ENCODE assay signal across 22 cellular contexts in the genomic region with DNA sequence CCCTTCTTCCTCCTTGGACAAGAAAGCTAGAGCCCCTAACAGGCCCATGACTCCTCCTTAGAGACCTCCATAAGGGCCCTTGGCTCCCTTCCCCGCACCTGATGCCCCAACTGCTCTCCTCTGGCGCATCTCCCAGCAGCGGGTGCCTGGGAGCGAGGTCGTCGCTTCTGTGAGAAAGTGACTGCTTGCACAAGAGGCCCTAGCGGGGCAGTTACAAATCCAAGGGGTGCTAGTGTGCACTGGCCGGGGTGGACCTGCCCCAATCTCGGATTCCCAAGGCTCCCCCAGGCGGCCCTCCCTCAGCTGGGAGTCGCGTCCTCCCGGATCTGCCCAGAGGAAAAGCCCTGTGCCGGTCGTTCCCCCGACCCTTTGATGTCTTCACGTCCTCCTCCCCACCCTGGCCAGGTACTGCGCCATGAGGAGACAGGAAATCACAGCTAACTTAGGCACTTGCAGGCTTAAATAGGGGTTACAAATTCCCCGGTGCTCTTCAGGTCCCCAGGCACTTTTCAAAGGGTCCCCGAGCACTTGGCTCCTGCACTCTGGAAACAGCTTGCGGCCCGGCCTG. TPM values are rescaled to one million over a fixed set of nuclear protein-coding genes. Genes with fewer than 3 reads are reported as not detected.
DNase-seq lines count a peak whose midpoint lies in the region; ATAC-seq, FAIRE-seq and TF ChIP-seq lines count a peak whose summit lies in the region.
"Had no signal": no experiment of that assay in that cellular context is flagged by ENCODE, and none has a peak within 500 bp of the region (broad histone marks: within the 10 kb centered on the region; RNA-seq: fewer than 3 reads in every experiment).

No MANE protein-coding gene starts in this region.

- H3K23ac ChIP-seq in neuronal stem cell (ENCODE audit: low read depth, low read length, poor library complexity), result no peak overlapping the region

- H3K36me3 ChIP-seq in GM23338 (ENCODE audit: insufficient read depth), result no peaks in the 10 kb centered on the region
- H3K36me3 ChIP-seq in HUES48 (ENCODE audit: control insufficient read depth, insufficient read depth, low read length), result no peaks in the 10 kb centered on the region
- H3K36me3 ChIP-seq in neuronal stem cell (replicated peaks in 1 of 2; ENCODE audit: control insufficient read depth in 2 of 2, insufficient read depth in 2 of 2, low read length in 2 of 2), result no peaks in the 10 kb centered on the region
- no peaks in the 10 kb centered on the region for H3K36me3 ChIP-seq in esophagus muscularis mucosa
- H3K36me3 ChIP-seq: MG63 had no signal

- peak; percentile 65 for DNase-seq in GM23338 (ENCODE audit: low spot score)
- DNase-seq in frontal cortex (ENCODE audit: low spot score in 2 of 2), result peak; percentile 7 to 17
- DNase-seq in neuronal stem cell (ENCODE audit: low spot score), result no peak
- no peak for DNase-seq in activated T-helper 1 cell treated with anti-CD3 and anti-CD28 coated beads, Interleukin-12 subunit alpha, Interleukin-12 subunit beta, Interleukin-2, Interleukin-4 antibody, amounts not matched to agents 30 ng/mL and 10 ng/mL and 1 ng/mL, durations not matched to agents 14 hours and 24 hours and 36 hours (ENCODE audit: low spot score)
- no peak for DNase-seq in esophagus muscularis mucosa (ENCODE audit: extremely low spot score)
- DNase-seq: COR-L47, GOT3, MG63, NCI-H1092 treated with DMSO at 0.1 percent for 48 hours, NCI-H1694 treated with DMSO at 0.1 percent for 48 hours, NCI-H446 treated with DMSO at 0.1 percent for 48 hours, NCI-H774 had no signal

- no peak overlapping the region for H2BK15ac ChIP-seq in neuronal stem cell (ENCODE audit: low read length)

- H3K9ac ChIP-seq in HUES48 (ENCODE audit: low read depth, low read length) (no peak overlapping the region), neuronal stem cell (ENCODE audit: low read depth, low read length, poor library complexity) (no peak overlapping the region)
- H3K9ac ChIP-seq: KMS-11 had no signal

- H3K9me3 Mint-ChIP-seq in GM23338, result no peaks in the 10 kb centered on the region
- no peaks in the 10 kb centered on the region for H3K9me3 Mint-ChIP-seq in activated T-helper 1 cell treated with anti-CD3 and anti-CD28 coated beads, Interleukin-12 subunit alpha, Interleukin-12 subunit beta, Interleukin-2, Interleukin-4 antibody, amounts not matched to agents 30 ng/mL and 10 ng/mL and 1 ng/mL, durations not matched to agents 14 hours and 24 hours and 36 hours
- H3K9me3 Mint-ChIP-seq: T-helper 1 cell treated with Interleukin-12 subunit alpha and Interleukin-12 subunit beta and Interleukin-4 antibody, amounts not matched to agents 30 μg/mL and 1 μg/mL, for 36 hours had no signal

- H2AK5ac ChIP-seq in neuronal stem cell (ENCODE audit: low read depth, low read length), result peak overlapping the region; percentile 9

- H3K4me1 ChIP-seq in GM23338 (ENCODE audit: insufficient read depth) (peaks cover 33% of the 10 kb centered on the region), HUES48 (ENCODE audit: control insufficient read depth, insufficient read depth, low read length) (peaks cover 18% of the 10 kb centered on the region), neuronal stem cell (ENCODE audit: control insufficient read depth in 2 of 2, insufficient read depth in 1 of 2, low read depth in 1 of 2, low read length in 2 of 2) (peaks cover 0 to 18% of the 10 kb centered on the region in 2 donors), esophagus muscularis mucosa (peaks cover 24 to 45% (median 33%) of the 10 kb centered on the region in 4 donors)

- TF ChIP-seq EP300 in esophagus muscularis mucosa (IDR thresholded peaks at IDR 0.05), result no peak

- H3K27me3 ChIP-seq in GM23338 (ENCODE audit: insufficient read depth) (peaks cover 100% of the 10 kb centered on the region), HUES48 (ENCODE audit: control insufficient read depth, insufficient read depth, low read length) (peaks cover 100% of the 10 kb centered on the region), neuronal stem cell (ENCODE audit: control insufficient read depth in 3 of 3, insufficient read depth in 3 of 3, low read depth in 1 of 3, low read length in 3 of 3) (peaks cover 37 to 95% (median 79%) of the 10 kb centered on the region in 3 experiments), esophagus muscularis mucosa (peaks cover 2 to 96% (median 41%) of the 10 kb centered on the region in 4 donors)
- H3K27me3 ChIP-seq: MG63 had no signal

- no peaks in the 10 kb centered on the region for H3K9me2 ChIP-seq in GM23338 (ENCODE audit: insufficient read depth)

- H3K4me1 Mint-ChIP-seq in GM23338, result peaks cover 21% of the 10 kb centered on the region
- H3K4me1 Mint-ChIP-seq in activated T-helper 1 cell treated with anti-CD3 and anti-CD28 coated beads, Interleukin-12 subunit alpha, Interleukin-12 subunit beta, Interleukin-2, Interleukin-4 antibody, amounts not matched to agents 30 ng/mL and 10 ng/mL and 1 ng/mL, durations not matched to agents 14 hours and 24 hours and 36 hours (ENCODE audit: low read depth), result no peaks in the 10 kb centered on the region

- no peak for FAIRE-seq in frontal cortex (lab: Jason Lieb, UNC)
- FAIRE-seq: G401.6, GM12892 had no signal

- no peak overlapping the region for H2BK120ac ChIP-seq in neuronal stem cell (ENCODE audit: low read depth, low read length)

- peak overlapping the region; percentile 83 for H3K4me2 ChIP-seq in GM23338
- H3K4me2 ChIP-seq in neuronal stem cell (ENCODE audit: insufficient read depth, low read length, poor library complexity, severe bottlenecking), result no peak overlapping the region
- H3K4me2 ChIP-seq: KMS-11 had no signal

- no peak overlapping the region for H3K14ac ChIP-seq in neuronal stem cell (ENCODE audit: low read length)

- TF ChIP-seq POLR2A in esophagus muscularis mucosa (IDR thresholded peaks at IDR 0.05; ENCODE audit: low read depth), result no peak

- H3K27ac Mint-ChIP-seq in GM23338, result no peak overlapping the region
- no peak overlapping the region for H3K27ac Mint-ChIP-seq in activated T-helper 1 cell treated with anti-CD3 and anti-CD28 coated beads, Interleukin-12 subunit alpha, Interleukin-12 subunit beta, Interleukin-2, Interleukin-4 antibody, amounts not matched to agents 30 ng/mL and 10 ng/mL and 1 ng/mL, durations not matched to agents 14 hours and 24 hours and 36 hours
- H3K27ac Mint-ChIP-seq: T-helper 1 cell treated with Interleukin-12 subunit alpha and Interleukin-12 subunit beta and Interleukin-4 antibody, amounts not matched to agents 30 μg/mL and 1 μg/mL, for 36 hours had no signal

- H3K18ac ChIP-seq in neuronal stem cell (ENCODE audit: low read length), result peak overlapping the region; percentile 68

- H3K36me3 Mint-ChIP-seq in GM23338 (ENCODE audit: low read depth), result no peaks in the 10 kb centered on the region
- H3K36me3 Mint-ChIP-seq in activated T-helper 1 cell treated with anti-CD3 and anti-CD28 coated beads, Interleukin-12 subunit alpha, Interleukin-12 subunit beta, Interleukin-2, Interleukin-4 antibody, amounts not matched to agents 30 ng/mL and 10 ng/mL and 1 ng/mL, durations not matched to agents 14 hours and 24 hours and 36 hours (ENCODE audit: low read depth), result no peaks in the 10 kb centered on the region

- no peak overlapping the region for H2BK12ac ChIP-seq in neuronal stem cell (ENCODE audit: low read length)

- intact Hi-C loops in activated T-helper 1 cell treated with anti-CD3 and anti-CD28 coated beads, Interleukin-12 subunit alpha, Interleukin-12 subunit beta, Interleukin-2, Interleukin-4 antibody, amounts not matched to agents 30 ng/mL and 10 ng/mL and 1 ng/mL, durations not matched to agents 14 hours and 24 hours and 36 hours (cut with micrococcal nuclease), result loop anchor here (10.0 kb wide), 1 partner anchor 1635 kb away; no protein-coding TSS in a partner anchor
- intact Hi-C loops in esophagus muscularis mucosa (cut with DNase I), result no loop called here

- H3K4me3 Mint-ChIP-seq in GM23338, result peak overlapping the region; percentile 63; the same call in 2 of the 3 replicates
- no peak overlapping the region for H3K4me3 Mint-ChIP-seq in activated T-helper 1 cell treated with anti-CD3 and anti-CD28 coated beads, Interleukin-12 subunit alpha, Interleukin-12 subunit beta, Interleukin-2, Interleukin-4 antibody, amounts not matched to agents 30 ng/mL and 10 ng/mL and 1 ng/mL, durations not matched to agents 14 hours and 24 hours and 36 hours
- H3K4me3 Mint-ChIP-seq: T-helper 1 cell treated with Interleukin-12 subunit alpha and Interleukin-12 subunit beta and Interleukin-4 antibody, amounts not matched to agents 30 μg/mL and 1 μg/mL, for 36 hours had no signal

- H3K9me3 ChIP-seq in HUES48 (ENCODE audit: control insufficient read depth, insufficient read depth, low read length) (no peaks in the 10 kb centered on the region), neuronal stem cell (replicated peaks in 1 of 2; ENCODE audit: control insufficient read depth in 2 of 2, insufficient read depth in 1 of 2, low read depth in 1 of 2, low read length in 2 of 2) (no peaks in the 10 kb centered on the region), esophagus muscularis mucosa (no peaks in the 10 kb centered on the region)
- H3K9me3 ChIP-seq: MG63 had no signal

- TF ChIP-seq CTCF in GM23338 (conservative IDR thresholded peaks at IDR 0.05; ENCODE audit: low read depth in 2 of 2) (no peak), esophagus muscularis mucosa (IDR thresholded peaks at IDR 0.05) (no peak)

- no peak overlapping the region for H4K91ac ChIP-seq in neuronal stem cell (ENCODE audit: low read depth, low read length, poor library complexity)

- H3K4me3 ChIP-seq in GM23338 (peak overlapping the region; percentile 55), HUES48 (ENCODE audit: low read depth, low read length) (peak overlapping the region; percentile 18; the same call in 1 of the 2 replicates), neuronal stem cell (ENCODE audit: low read length in 2 of 2) (no peak overlapping the region), esophagus muscularis mucosa (no peak overlapping the region)
- H3K4me3 ChIP-seq: MG63, SK-N-MC had no signal

- ATAC-seq in GM23338, result peak; percentile 4
- ATAC-seq in GM19455 (IDR thresholded peaks at IDR 0.05; ENCODE audit: unreplicated experiment), result no peak
- ATAC-seq: Panc1, Right ventricle myocardium inferior had no signal

- H2AFZ ChIP-seq in GM23338 (peak overlapping the region; percentile 69), neuronal stem cell (ENCODE audit: low read length) (no peak overlapping the region)

- peaks cover 17% of the 10 kb centered on the region for H4K20me1 ChIP-seq in GM23338 (replicated peaks; ENCODE audit: insufficient read depth)

- H3K27ac ChIP-seq in GM23338 (ENCODE audit: low read depth) (no peak overlapping the region), HUES48 (ENCODE audit: low read depth, low read length) (no peak overlapping the region), neuronal stem cell (replicated peaks; ENCODE audit: low read length) (no peak overlapping the region), esophagus muscularis mucosa (replicated peaks in 1 of 4) (no peak overlapping the region)
- H3K27ac ChIP-seq: HL-60, KMS-11, SK-N-MC had no signal

- H3K79me2 ChIP-seq in GM23338 (replicated peaks; ENCODE audit: insufficient read depth), result no peaks in the 10 kb centered on the region

- no CpG with 5 or more reads among the region's 22 CpGs for WGBS in neuronal stem cell (ENCODE audit: extremely low coverage in 2 of 2, insufficient read length in 2 of 2, insufficient replicate concordance in 1 of 2), 2 donors
- 6% methylated on average over 20 of the region's 22 CpGs for WGBS in esophagus muscularis mucosa

- peaks cover 20% of the 10 kb centered on the region for H3F3A ChIP-seq in GM23338 (replicated peaks; ENCODE audit: low read depth)

- H3K79me1 ChIP-seq in neuronal stem cell (ENCODE audit: low read depth, low read length), result no peaks in the 10 kb centered on the region

- H4K8ac ChIP-seq in neuronal stem cell (ENCODE audit: low read depth, low read length), result no peak overlapping the region

- H3K4ac ChIP-seq in neuronal stem cell (ENCODE audit: low read length), result no peak overlapping the region

- H3K27me3 Mint-ChIP-seq in GM23338 (ENCODE audit: insufficient read depth, low read depth, poor library complexity), result peaks cover 37% of the 10 kb centered on the region
- peaks cover 41% of the 10 kb centered on the region for H3K27me3 Mint-ChIP-seq in activated T-helper 1 cell treated with anti-CD3 and anti-CD28 coated beads, Interleukin-12 subunit alpha, Interleukin-12 subunit beta, Interleukin-2, Interleukin-4 antibody, amounts not matched to agents 30 ng/mL and 10 ng/mL and 1 ng/mL, durations not matched to agents 14 hours and 24 hours and 36 hours (ENCODE audit: insufficient read depth)

- H2BK5ac ChIP-seq in neuronal stem cell (ENCODE audit: low read length), result no peak overlapping the region

RNA-seq across cellular contexts. Expression of gene NKX2-8, which starts 2.8 kb away (rescaled TPM):
- 0.83 TPM in 1 of 2 replicates, not detected in the other for total RNA-seq in GM23338 (2014; rRNA removed; shearing (Covaris generic))
- not detected in 2 replicates for polyA plus RNA-seq in GM23338 (2016; fragmentation: Nextera tagmentation; extraction: Ambion mirVana)
- not detected for total RNA-seq in frontal cortex
- polyA plus RNA-seq in neuronal stem cell (2013, experiment 1 of 2), result not detected
- polyA plus RNA-seq in neuronal stem cell (2013, experiment 2 of 2), result not detected
- not detected in 2 replicates for total RNA-seq in activated T-helper 1 cell treated with anti-CD3 and anti-CD28 coated beads, Interleukin-12 subunit alpha, Interleukin-12 subunit beta, Interleukin-2, Interleukin-4 antibody, amounts not matched to agents 30 ng/mL and 10 ng/mL and 1 ng/mL, durations not matched to agents 14 hours and 24 hours and 36 hours
- not detected for total RNA-seq in esophagus muscularis mucosa
- total RNA-seq: Right ventricle myocardium inferior had no signal

RNA-seq across cellular contexts. Expression of gene NKX2-1, which starts 59.6 kb away (rescaled TPM):
- total RNA-seq in GM23338 (2014; rRNA removed; shearing (Covaris generic)), result not detected in 2 replicates
- polyA plus RNA-seq in GM23338 (2016; fragmentation: Nextera tagmentation; extraction: Ambion mirVana), result not detected in 2 replicates
- total RNA-seq in frontal cortex (0.82 TPM), esophagus muscularis mucosa (under 1 TPM in 2 of 4 donors, not detected in 2; 0.45 to 0.92 TPM)
- polyA plus RNA-seq in neuronal stem cell (2013, experiment 1 of 2), result 0.10 TPM
- 0.03 TPM for polyA plus RNA-seq in neuronal stem cell (2013, experiment 2 of 2)
- total RNA-seq in activated T-helper 1 cell treated with anti-CD3 and anti-CD28 coated beads, Interleukin-12 subunit alpha, Interleukin-12 subunit beta, Interleukin-2, Interleukin-4 antibody, amounts not matched to agents 30 ng/mL and 10 ng/mL and 1 ng/mL, durations not matched to agents 14 hours and 24 hours and 36 hours, result not detected in 2 replicates
- total RNA-seq: Right ventricle myocardium inferior had no signal

Comparison
In these comparisons a context has a peak if more than half of its experiments do, and no peak if none do; other contexts are left out.
1. DNase-seq: peak in GM23338 (single experiment) and frontal cortex (2 of 2); none in neuronal stem cell (single experiment), activated T-helper 1 cell treated with anti-CD3 and anti-CD28 coated beads, Interleukin-12 subunit alpha, Interleukin-12 subunit beta, Interleukin-2, Interleukin-4 antibody, amounts not matched to agents 30 ng/mL and 10 ng/mL and 1 ng/mL, durations not matched to agents 14 hours and 24 hours and 36 hours (single experiment) and esophagus muscularis mucosa (single experiment).
2. H3K4me3 ChIP-seq: peak in GM23338 (single experiment) and HUES48 (single experiment); none in neuronal stem cell (0 of 2) and esophagus muscularis mucosa (0 of 4).